In the genomic region with DNA sequence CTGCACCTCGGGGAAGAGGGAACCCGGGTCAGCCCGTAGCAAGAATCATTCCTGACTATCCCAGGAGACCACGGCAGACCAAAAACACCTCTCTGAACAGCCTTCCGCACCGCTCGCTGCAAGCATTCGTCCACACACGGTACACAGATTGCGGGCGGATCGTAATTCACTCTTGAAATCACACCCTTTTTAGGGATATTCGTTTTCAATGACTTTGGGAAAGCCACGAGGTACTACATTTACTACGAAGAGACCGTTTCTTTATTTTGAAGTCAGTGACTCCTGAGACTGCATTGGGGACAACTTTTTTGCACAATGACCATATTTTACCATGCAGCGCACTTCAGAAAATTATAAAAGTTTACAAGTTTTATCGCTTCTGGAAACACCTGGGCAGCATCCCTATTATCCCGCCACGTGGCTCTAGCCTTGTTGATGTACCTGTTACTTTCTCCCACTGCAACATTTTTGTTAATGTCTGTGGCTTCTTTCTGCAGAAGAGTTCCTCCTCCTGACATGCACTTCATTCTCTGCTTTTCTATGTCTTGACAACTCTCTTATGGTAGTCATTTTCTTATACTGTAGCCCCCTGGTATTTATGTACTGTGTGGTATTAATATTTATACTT, we compare ENCODE assay signal across 8 cellular contexts. TPM values are rescaled to one million over a fixed set of nuclear protein-coding genes. Genes with fewer than 3 reads are reported as not detected.
A peak's percentile ranks its signal among the peaks of the same experiment; 100 is the strongest.
DNase-seq lines count a peak whose midpoint lies in the region; ATAC-seq, FAIRE-seq and TF ChIP-seq lines count a peak whose summit lies in the region.

No MANE protein-coding gene starts in this region.

- TF ChIP-seq POLR2A in H54 (IDR thresholded peaks at IDR 0.05; ENCODE audit: low read depth, low read length): no peak

- peak overlapping the region; percentile 61 to 75 (median 67) for H3K4me3 ChIP-seq in skin epidermis

- H3K36me3 Mint-ChIP-seq in CD14-positive monocyte: peaks cover 0 to 5% of the 10 kb centered on the region in 2 donors
- H3K36me3 Mint-ChIP-seq in activated CD8-positive, alpha-beta T cell treated with anti-CD3 and anti-CD28 coated beads for 36 hours (ENCODE audit: low read depth): peaks cover 2% of the 10 kb centered on the region

- TF ChIP-seq CTCF in CD14-positive monocyte (IDR thresholded peaks at IDR 0.05): no peak
- no peak for TF ChIP-seq CTCF in activated CD8-positive, alpha-beta T cell treated with anti-CD3 and anti-CD28 coated beads for 36 hours (IDR thresholded peaks at IDR 0.05)

- POLR2A ChIA-PET in activated CD8-positive, alpha-beta T cell treated with anti-CD3 and anti-CD28 coated beads for 36 hours (lab: Charles Lee): no interaction called here

- peak overlapping the region in 5 of 7 donors; percentile 11 to 78 (median 66) for H3K27ac Mint-ChIP-seq in CD14-positive monocyte
- peak overlapping the region; percentile 89 for H3K27ac Mint-ChIP-seq in activated CD8-positive, alpha-beta T cell treated with anti-CD3 and anti-CD28 coated beads for 36 hours

- peaks cover 31 to 46% (median 31%) of the 10 kb centered on the region in 3 donors for H3K27me3 Mint-ChIP-seq in CD14-positive monocyte (ENCODE audit: low read depth in 3 of 3)
- H3K27me3 Mint-ChIP-seq in activated CD8-positive, alpha-beta T cell treated with anti-CD3 and anti-CD28 coated beads for 36 hours: no peaks in the 10 kb centered on the region

- peak overlapping the region; percentile 70 to 99 (median 91) for H3K27ac ChIP-seq in skin epidermis

- CTCF ChIA-PET in activated CD8-positive, alpha-beta T cell treated with anti-CD3 and anti-CD28 coated beads for 36 hours (lab: Charles Lee): no interaction called here

- intact Hi-C loops in CD14-positive monocyte (cut with micrococcal nuclease): no loop called here
- intact Hi-C loops in activated CD8-positive, alpha-beta T cell treated with anti-CD3 and anti-CD28 coated beads for 36 hours (cut with micrococcal nuclease): loop anchor here (10.0 kb wide), 1 partner anchor 194 kb away; no protein-coding TSS in a partner anchor

- FAIRE-seq in H54 (lab: Jason Lieb, UNC): peak; percentile 41

- peak overlapping the region; percentile 83 to 96 for H3K4me3 Mint-ChIP-seq in CD14-positive monocyte
- H3K4me3 Mint-ChIP-seq in activated CD8-positive, alpha-beta T cell treated with anti-CD3 and anti-CD28 coated beads for 36 hours: peak overlapping the region; percentile 77

- no peak for ATAC-seq in activated CD8-positive, alpha-beta T cell treated with anti-CD3 and anti-CD28 coated beads for 36 hours
- no peak for ATAC-seq in HG03354 (IDR thresholded peaks at IDR 0.05; ENCODE audit: poor library complexity, severe bottlenecking, unreplicated experiment)
- no peak for ATAC-seq in GM19035 (IDR thresholded peaks at IDR 0.05; ENCODE audit: unreplicated experiment)
- ATAC-seq in HG03175 (IDR thresholded peaks at IDR 0.05; ENCODE audit: unreplicated experiment): no peak

- peaks cover 14% of the 10 kb centered on the region for H3K4me1 Mint-ChIP-seq in CD14-positive monocyte
- peaks cover 27% of the 10 kb centered on the region for H3K4me1 Mint-ChIP-seq in activated CD8-positive, alpha-beta T cell treated with anti-CD3 and anti-CD28 coated beads for 36 hours (ENCODE audit: low read depth)

- peaks cover 0 to 6% (median 0%) of the 10 kb centered on the region in 7 donors for H3K9me3 Mint-ChIP-seq in CD14-positive monocyte
- no peaks in the 10 kb centered on the region for H3K9me3 Mint-ChIP-seq in activated CD8-positive, alpha-beta T cell treated with anti-CD3 and anti-CD28 coated beads for 36 hours

- no peak for DNase-seq in CD14-positive monocyte (ENCODE audit: low spot score)
- no peak for DNase-seq in H54 (ENCODE audit: insufficient read length, low spot score)
- no peak for DNase-seq in activated CD8-positive, alpha-beta T cell treated with anti-CD3 and anti-CD28 coated beads for 36 hours
- peak; percentile 29 for DNase-seq in hepatic stellate cell (ENCODE audit: low spot score)

RNA-seq across cellular contexts. Expression of a gene that starts 1.2 kb away (rescaled TPM):
- 1 to 10 TPM in 1 of 2 donors, under 1 TPM in 1; 0.81 to 1.4 TPM for polyA plus RNA-seq in CD14-positive monocyte
- 10 to 100 TPM; 31.7 to 34.6 TPM for total RNA-seq in activated CD8-positive, alpha-beta T cell treated with anti-CD3 and anti-CD28 coated beads for 36 hours
